20 cellular contexts compared by ENCODE assay signal in genomic region chr21:25889996-25890395, GRCh38.
A peak's percentile ranks its signal among the peaks of the same experiment; 100 is the strongest.
DNase-seq lines count a peak whose midpoint lies in the region; ATAC-seq, FAIRE-seq and TF ChIP-seq lines count a peak whose summit lies in the region.
"Had no signal": no experiment of that assay in that cellular context is flagged by ENCODE, and none has a peak within 500 bp of the region (broad histone marks: within the 10 kb centered on the region; RNA-seq: fewer than 3 reads in every experiment).

No MANE protein-coding gene starts in this region.

- peaks cover 50% of the 10 kb centered on the region for H3K36me3 Mint-ChIP-seq in dendritic cell treated with granulocyte-macrophage colony-stimulating factor and Interleukin-4, amounts not matched to agents 40 ng/mL and 50 ng/mL, for 4 days (ENCODE audit: low read depth)
- H3K36me3 Mint-ChIP-seq in nephron progenitor cell (ENCODE audit: low read depth) = peaks cover 89% of the 10 kb centered on the region

- DNase-seq in left ventricle myocardium superior (no peak), right cardiac atrium (no peak), nephron progenitor cell (no peak), NCI-H1436 treated with DMSO at 0.1 percent for 48 hours (lab: John Stamatoyannopoulos, UW) (no peak), H54 (ENCODE audit: insufficient read length, low spot score) (no peak)
- DNase-seq: 8988T; CD4-positive, alpha-beta memory T cell; DMS153; DMS79; GDM1; GM23248; HCEC 1CT; IMR-90 had no signal

- H3K4me1 ChIP-seq in right cardiac atrium (ENCODE audit: control insufficient read depth, insufficient read depth, low read length) (peaks cover 5% of the 10 kb centered on the region), gastroesophageal sphincter (no peaks in the 10 kb centered on the region)
- H3K4me1 ChIP-seq: BLaER1 had no signal

- H3K4me3 Mint-ChIP-seq in dendritic cell treated with granulocyte-macrophage colony-stimulating factor and Interleukin-4, amounts not matched to agents 40 ng/mL and 50 ng/mL, for 4 days = no peak overlapping the region
- H3K4me3 Mint-ChIP-seq in nephron progenitor cell = no peak overlapping the region
- H3K4me3 Mint-ChIP-seq: CD14-positive monocyte; CD4-positive, alpha-beta memory T cell had no signal

- peaks cover 6% of the 10 kb centered on the region for H3K4me1 Mint-ChIP-seq in dendritic cell treated with granulocyte-macrophage colony-stimulating factor and Interleukin-4, amounts not matched to agents 40 ng/mL and 50 ng/mL, for 4 days (ENCODE audit: low read depth)
- no peaks in the 10 kb centered on the region for H3K4me1 Mint-ChIP-seq in nephron progenitor cell
- H3K4me1 Mint-ChIP-seq: CD4-positive, alpha-beta memory T cell had no signal

- intact Hi-C loops in left ventricle myocardium superior (cut with micrococcal nuclease) (loop anchor here (10.0 kb wide), 1 partner anchor 285 kb away; the partner anchor contains the start of gene APP), right cardiac atrium (cut with DNase I) (loop anchor here in 2 of 4 donors (5.0 to 10.0 kb wide), 3 partner anchors 275 to 825 kb away; partner anchors contain the start of gene APP (in 1 of the 2))
- intact Hi-C loops in dendritic cell treated with granulocyte-macrophage colony-stimulating factor and Interleukin-4, amounts not matched to agents 40 ng/mL and 50 ng/mL, for 4 days (cut with micrococcal nuclease) = no loop called here

- H3K27ac ChIP-seq in right cardiac atrium (ENCODE audit: low read length) (no peak overlapping the region), gastroesophageal sphincter (no peak overlapping the region)
- H3K27ac ChIP-seq: BLaER1, GM23248 had no signal

- FAIRE-seq in H54 (lab: Jason Lieb, UNC) = no peak
- FAIRE-seq: GM12892, GM18507 had no signal

- no peaks in the 10 kb centered on the region for H3K9me3 Mint-ChIP-seq in dendritic cell treated with granulocyte-macrophage colony-stimulating factor and Interleukin-4, amounts not matched to agents 40 ng/mL and 50 ng/mL, for 4 days
- peaks cover 17% of the 10 kb centered on the region for H3K9me3 Mint-ChIP-seq in nephron progenitor cell
- H3K9me3 Mint-ChIP-seq: CD14-positive monocyte; CD4-positive, alpha-beta memory T cell had no signal

- peak overlapping the region; percentile 43 for H3K27ac Mint-ChIP-seq in dendritic cell treated with granulocyte-macrophage colony-stimulating factor and Interleukin-4, amounts not matched to agents 40 ng/mL and 50 ng/mL, for 4 days
- peak overlapping the region; percentile 39 for H3K27ac Mint-ChIP-seq in nephron progenitor cell
- H3K27ac Mint-ChIP-seq: CD4-positive, alpha-beta memory T cell had no signal

- WGBS in right cardiac atrium = 66% methylated on average over 2 of the region's 2 CpGs
- WGBS in gastroesophageal sphincter (ENCODE audit: low coverage in 1 of 2), 2 donors = 50 to 56% methylated on average over 2 of the region's 2 CpGs

- TF ChIP-seq EP300 in gastroesophageal sphincter (IDR thresholded peaks at IDR 0.05) = no peak

- no peaks in the 10 kb centered on the region for H3K27me3 ChIP-seq in right cardiac atrium (ENCODE audit: control insufficient read depth, insufficient read depth)
- H3K27me3 ChIP-seq in gastroesophageal sphincter = no peaks in the 10 kb centered on the region
- H3K27me3 ChIP-seq: BLaER1 had no signal

- TF ChIP-seq CTCF in gastroesophageal sphincter (IDR thresholded peaks at IDR 0.05) (no peak), nephron progenitor cell (IDR thresholded peaks at IDR 0.05) (no peak)

- H3K27me3 Mint-ChIP-seq in dendritic cell treated with granulocyte-macrophage colony-stimulating factor and Interleukin-4, amounts not matched to agents 40 ng/mL and 50 ng/mL, for 4 days = no peaks in the 10 kb centered on the region
- no peaks in the 10 kb centered on the region for H3K27me3 Mint-ChIP-seq in nephron progenitor cell (ENCODE audit: low read depth, poor library complexity)
- H3K27me3 Mint-ChIP-seq: CD4-positive, alpha-beta memory T cell had no signal

- H3K36me3 ChIP-seq in gastroesophageal sphincter = peaks cover 0 to 69% of the 10 kb centered on the region in 2 donors

- H3K4me3 ChIP-seq in right cardiac atrium (ENCODE audit: low read length) = no peak overlapping the region
- H3K4me3 ChIP-seq in gastroesophageal sphincter = no peak overlapping the region
- H3K4me3 ChIP-seq: BLaER1, GM23248 had no signal

- TF ChIP-seq POLR2A in gastroesophageal sphincter (IDR thresholded peaks at IDR 0.05) (no peak), H54 (IDR thresholded peaks at IDR 0.05; ENCODE audit: low read depth, low read length) (no peak)

- ATAC-seq in left ventricle myocardium superior (peak; percentile 29), right cardiac atrium (no peak), gastroesophageal sphincter (peak; percentile 46), GM21381 (IDR thresholded peaks at IDR 0.05; ENCODE audit: unreplicated experiment) (no peak)

- no peaks in the 10 kb centered on the region for H3K9me3 ChIP-seq in right cardiac atrium (ENCODE audit: control insufficient read depth, low read length)
- no peaks in the 10 kb centered on the region for H3K9me3 ChIP-seq in gastroesophageal sphincter

Comparison
In these comparisons a context has a peak if more than half of its experiments do, and no peak if none do; other contexts are left out.
1. ATAC-seq: peak in left ventricle myocardium superior (single experiment) and gastroesophageal sphincter (single experiment); none in right cardiac atrium (0 of 2) and GM21381 (single experiment).